Comparison of ENCODE assay signal across 14 cellular contexts in genomic region chr2:64422466-64422865, GRCh38.
"Had no signal": no experiment of that assay in that cellular context is flagged by ENCODE, and none has a peak within 500 bp of the region (broad histone marks: within the 10 kb centered on the region; RNA-seq: fewer than 3 reads in every experiment).

No MANE protein-coding gene starts in this region.

- H3K27ac ChIP-seq: body of pancreas, esophagus squamous epithelium, foreskin keratinocyte, upper lobe of left lung had no signal

- H3K9me3 ChIP-seq: body of pancreas, esophagus squamous epithelium, upper lobe of left lung had no signal

- H3K4me3 ChIP-seq: body of pancreas, esophagus squamous epithelium, upper lobe of left lung had no signal

- H3K27me3 ChIP-seq: body of pancreas, esophagus squamous epithelium, foreskin keratinocyte, upper lobe of left lung had no signal

- H3K36me3 ChIP-seq: esophagus squamous epithelium, upper lobe of left lung had no signal

- DNase-seq: activated B cell treated with CpG ODN at 0.5 μM for 24 hours; activated CD4-positive, alpha-beta T cell treated with anti-CD3 and anti-CD28 coated beads, Interleukin-2, amount 10 ng/mL, durations not matched to agents 7 days and 5 days; activated CD8-positive, alpha-beta memory T cell treated with anti-CD3 and anti-CD28 coated beads, Interleukin-2, amount 50 U/mL, for 48 hours; activated gamma-delta T cell treated with Interleukin-2 at 50 U/mL for 16 hours; amniotic stem cell; cortex of kidney; effector CD4-positive, alpha-beta T cell; esophagus squamous epithelium; foreskin keratinocyte; kidney glomerular epithelial cell; occipital lobe; right cardiac atrium; upper lobe of left lung had no signal
